ENCODE assay signal across 17 cellular contexts in the genomic region with DNA sequence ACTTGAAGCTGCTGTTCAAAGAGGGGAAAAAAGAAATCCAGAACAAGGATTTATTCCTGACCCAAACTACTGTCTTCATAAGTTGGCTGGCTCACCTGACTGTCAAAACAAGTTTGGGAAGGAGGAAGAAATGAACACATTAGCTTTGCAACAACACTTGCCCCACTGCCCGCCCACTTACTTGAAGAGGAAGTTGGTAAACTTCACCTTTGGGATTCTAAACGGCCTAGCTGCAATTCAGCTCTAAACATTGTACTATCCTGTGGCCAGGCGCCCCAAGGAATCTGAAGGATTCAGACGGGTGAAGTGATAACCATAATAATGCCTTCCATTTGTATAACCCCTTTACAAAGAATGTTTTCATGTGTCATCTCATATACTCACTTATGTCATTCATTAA.
A peak's percentile ranks its signal among the peaks of the same experiment; 100 is the strongest.
DNase-seq lines count a peak whose midpoint lies in the region; ATAC-seq and TF ChIP-seq lines count a peak whose summit lies in the region.
"Had no signal": no experiment of that assay in that cellular context is flagged by ENCODE, and none has a peak within 500 bp of the region (broad histone marks: within the 10 kb centered on the region; RNA-seq: fewer than 3 reads in every experiment).

No MANE protein-coding gene starts in this region.

- H3K36me3 ChIP-seq in left lung (no peaks in the 10 kb centered on the region), upper lobe of right lung (no peaks in the 10 kb centered on the region)
- H3K36me3 ChIP-seq: tibial nerve had no signal

- H3K27me3 ChIP-seq in left lung: no peaks in the 10 kb centered on the region
- no peaks in the 10 kb centered on the region for H3K27me3 ChIP-seq in upper lobe of right lung
- H3K27me3 ChIP-seq: body of pancreas, tibial nerve had no signal

- no peaks in the 10 kb centered on the region for H3K36me3 Mint-ChIP-seq in activated T-cell treated with anti-CD3 and anti-CD28 coated beads, Interleukin-2, amount 50 U/mL, for 72 hours (ENCODE audit: insufficient read depth in 2 of 2)

- in situ Hi-C loops in GM13976 (cut with MboI; ENCODE audit: low sequenced_read_pairs, unreplicated experiment): no loop called here

- H3K9me3 Mint-ChIP-seq in activated T-cell treated with anti-CD3 and anti-CD28 coated beads, Interleukin-2, amount 50 U/mL, for 72 hours: no peaks in the 10 kb centered on the region

- ATAC-seq in activated T-cell treated with anti-CD3 and anti-CD28 coated beads, Interleukin-2, amount 50 U/mL, for 72 hours (replicated peaks in 1 of 2): no peak
- ATAC-seq in left lung (peak; percentile 37), upper lobe of right lung (peak; percentile 70)
- ATAC-seq: body of pancreas had no signal

- peaks cover 19% of the 10 kb centered on the region for H3K4me1 Mint-ChIP-seq in activated T-cell treated with anti-CD3 and anti-CD28 coated beads, Interleukin-2, amount 50 U/mL, for 72 hours (ENCODE audit: low read depth)

- H3K9me3 ChIP-seq in left lung: no peaks in the 10 kb centered on the region
- no peaks in the 10 kb centered on the region for H3K9me3 ChIP-seq in upper lobe of right lung
- H3K9me3 ChIP-seq: body of pancreas, tibial nerve had no signal

- DNase-seq in activated T-cell treated with anti-CD3 and anti-CD28 coated beads, Interleukin-2, amount 50 U/mL, for 72 hours: no peak
- DNase-seq in activated T-cell treated with anti-CD3 and anti-CD28 coated beads, Interleukin-2, amount 50 U/mL, for 48 hours: no peak
- DNase-seq in UCSD-AML1 (lab: John Stamatoyannopoulos, UW; ENCODE audit: unreplicated experiment): peak; percentile 8
- DNase-seq in left lung: peak; percentile 62 to 72
- DNase-seq in upper lobe of right lung: no peak
- no peak for DNase-seq in GM13976 (ENCODE audit: low spot score)
- no peak for DNase-seq in NK-92 (lab: John Stamatoyannopoulos, UW; ENCODE audit: unreplicated experiment)
- no peak for DNase-seq in activated naive CD4-positive, alpha-beta T cell treated with anti-CD3 and anti-CD28 coated beads, Interleukin-2, amount 50 U/mL, for 16 hours
- DNase-seq: activated CD4-positive, alpha-beta T cell treated with anti-CD3 and anti-CD28 coated beads for 1 hour; activated T-cell treated with anti-CD3 and anti-CD28 coated beads, Interleukin-2, amount 50 U/mL, for 1 hour; DMS 273 treated with DMSO at 0.1 percent for 48 hours; KG1; NCI-H187; NK-92 treated with Interleukin-12 subunit alpha and Interleukin-12 subunit beta, amount 100 ng/mL, for 24 hours; nucleus accumbens had no signal

- H3K4me1 ChIP-seq in left lung (peaks cover 0 to 28% of the 10 kb centered on the region in 2 donors), upper lobe of right lung (no peaks in the 10 kb centered on the region)
- H3K4me1 ChIP-seq: body of pancreas had no signal

- H3K27ac Mint-ChIP-seq in activated T-cell treated with anti-CD3 and anti-CD28 coated beads, Interleukin-2, amount 50 U/mL, for 72 hours: peak overlapping the region; percentile 25

- intact Hi-C loops in left lung (cut with DNase I): no loop called here
- intact Hi-C loops in upper lobe of right lung (cut with DNase I): no loop called here

- H3K4me3 ChIP-seq in left lung (no peak overlapping the region), upper lobe of right lung (no peak overlapping the region)
- H3K4me3 ChIP-seq: body of pancreas, tibial nerve had no signal

- H3K27me3 Mint-ChIP-seq in activated T-cell treated with anti-CD3 and anti-CD28 coated beads, Interleukin-2, amount 50 U/mL, for 72 hours (ENCODE audit: low read depth): peaks cover 32% of the 10 kb centered on the region

- peak overlapping the region in 1 of 2 donors; percentile 87 for H3K27ac ChIP-seq in left lung
- no peak overlapping the region for H3K27ac ChIP-seq in upper lobe of right lung
- H3K27ac ChIP-seq: body of pancreas had no signal

- no peak overlapping the region for H3K4me3 Mint-ChIP-seq in activated T-cell treated with anti-CD3 and anti-CD28 coated beads, Interleukin-2, amount 50 U/mL, for 72 hours

- TF ChIP-seq CTCF in left lung (IDR thresholded peaks at IDR 0.05) (no peak), upper lobe of right lung (IDR thresholded peaks at IDR 0.05) (no peak), GM13976 (IDR thresholded peaks at IDR 0.05; ENCODE audit: borderline replicate concordance, control extremely low read depth, extremely low read depth, insufficient read depth, missing control alignments) (no peak)

Comparison
In these comparisons a context has a peak if more than half of its experiments do, and no peak if none do; other contexts are left out.
1. ATAC-seq: peak in left lung (single experiment) and upper lobe of right lung (single experiment); none in activated T-cell treated with anti-CD3 and anti-CD28 coated beads, Interleukin-2, amount 50 U/mL, for 72 hours (0 of 2).
2. DNase-seq: peak in UCSD-AML1 (single experiment) and left lung (2 of 2); none in activated T-cell treated with anti-CD3 and anti-CD28 coated beads, Interleukin-2, amount 50 U/mL, for 72 hours (0 of 2), activated T-cell treated with anti-CD3 and anti-CD28 coated beads, Interleukin-2, amount 50 U/mL, for 48 hours (0 of 2), upper lobe of right lung (single experiment), GM13976 (single experiment), NK-92 (single experiment) and activated naive CD4-positive, alpha-beta T cell treated with anti-CD3 and anti-CD28 coated beads, Interleukin-2, amount 50 U/mL, for 16 hours (single experiment).